ENCODE assay signal across 27 cellular contexts in the genomic region with DNA sequence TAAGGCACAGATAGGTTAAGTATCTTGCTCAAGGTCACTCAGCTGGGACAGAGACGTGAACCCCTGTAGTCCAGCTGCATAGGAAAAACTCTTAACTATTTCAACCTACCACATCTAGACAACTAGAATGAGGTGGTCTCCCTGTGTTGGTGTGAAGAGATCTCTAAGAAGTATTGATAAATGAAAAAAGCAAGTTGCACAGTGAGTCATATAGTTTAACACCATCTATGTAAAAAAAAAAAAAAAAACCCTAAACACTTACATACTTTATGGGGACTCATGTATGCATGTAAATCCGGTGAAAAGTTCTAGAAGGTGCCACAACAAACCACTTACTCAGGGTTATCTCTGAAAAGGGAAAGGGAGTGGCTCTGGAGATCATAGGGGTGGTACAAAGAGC.
"Had no signal": no experiment of that assay in that cellular context is flagged by ENCODE, and none has a peak within 500 bp of the region (broad histone marks: within the 10 kb centered on the region; RNA-seq: fewer than 3 reads in every experiment).

No MANE protein-coding gene starts in this region.

- H3K4me3 ChIP-seq: PC-9 had no signal

- H3K9me3 Mint-ChIP-seq: activated naive CD4-positive, alpha-beta T cell treated with anti-CD3 and anti-CD28 coated beads, Interleukin-2, amount 50 U/mL, for 24 hours; activated T-helper 2 cell treated with anti-CD3 and anti-CD28 coated beads, Interferon-gamma antibody, Interleukin-2, Interleukin-4, amounts not matched to agents 10 μg/mL and 5 μg/mL and 100 μg/mL, durations not matched to agents 14 hours and 24 hours and 36 hours; brain; WTC11 had no signal

- ATAC-seq: activated CD8-positive, alpha-beta T cell treated with anti-CD3 and anti-CD28 coated beads, Interleukin-2, amount 10 ng/mL, durations not matched to agents 7 days and 5 days had no signal

- H3K36me3 Mint-ChIP-seq: activated naive CD4-positive, alpha-beta T cell treated with anti-CD3 and anti-CD28 coated beads, Interleukin-2, amount 50 U/mL, for 24 hours; brain; WTC11 had no signal

- H3K27ac Mint-ChIP-seq: activated CD8-positive, alpha-beta T cell treated with anti-CD3 and anti-CD28 coated beads, Interleukin-2, amount 10 ng/mL, durations not matched to agents 7 days and 5 days; activated naive CD4-positive, alpha-beta T cell treated with anti-CD3 and anti-CD28 coated beads, Interleukin-2, amount 50 U/mL, for 24 hours; activated T-helper 2 cell treated with anti-CD3 and anti-CD28 coated beads, Interferon-gamma antibody, Interleukin-2, Interleukin-4, amounts not matched to agents 10 μg/mL and 5 μg/mL and 100 μg/mL, durations not matched to agents 14 hours and 24 hours and 36 hours; brain; WTC11 had no signal

- H3K4me1 Mint-ChIP-seq: activated naive CD4-positive, alpha-beta T cell treated with anti-CD3 and anti-CD28 coated beads, Interleukin-2, amount 50 U/mL, for 24 hours had no signal

- H2AFZ ChIP-seq: PC-9 had no signal

- H3K4me3 Mint-ChIP-seq: activated CD8-positive, alpha-beta T cell treated with anti-CD3 and anti-CD28 coated beads, Interleukin-2, amount 10 ng/mL, durations not matched to agents 7 days and 5 days; activated naive CD4-positive, alpha-beta T cell treated with anti-CD3 and anti-CD28 coated beads, Interleukin-2, amount 50 U/mL, for 24 hours; brain; WTC11 had no signal

- H3K27ac ChIP-seq: PC-9, RWPE1 had no signal

- DNase-seq: activated CD4-positive, alpha-beta T cell treated with anti-CD3 and anti-CD28 coated beads for 48 hours; activated CD4-positive, alpha-beta T cell treated with anti-CD3 and anti-CD28 coated beads, Interleukin-2, amount 50 U/mL, for 4 hours; activated CD4-positive, CD25-positive, alpha-beta regulatory T cell treated with anti-CD3 and anti-CD28 coated beads, Interleukin-2, amount 50 U/mL, for 72 hours; activated CD8-positive, alpha-beta T cell treated with anti-CD3 and anti-CD28 coated beads, Interleukin-2, amount 10 ng/mL, durations not matched to agents 7 days and 5 days; activated gamma-delta T cell; activated naive CD4-positive, alpha-beta T cell treated with Interleukin-2 at 50 U/mL for 16 hours; anterior cingulate cortex; central memory CD4-positive, alpha-beta T cell; Kasumi-1; KG1; MM.1S; MV-4-11; NCI-H1092; NCI-H1436 treated with DMSO at 0.1 percent for 48 hours; NCI-H1694 treated with DMSO at 0.1 percent for 48 hours; NCI-H2029; NCI-H345; NCI-H524 treated with DMSO at 0.1 percent for 48 hours; PC-9; Right ventricle myocardium superior; SW 1271; T1000 had no signal

- H3K4me2 ChIP-seq: PC-9 had no signal
